Comparison of ENCODE assay signal across 10 cellular contexts in genomic region chr15:65533057-65533752, GRCh38. TPM values are rescaled to one million over a fixed set of nuclear protein-coding genes. Genes with fewer than 3 reads are reported as not detected.
A peak's percentile ranks its signal among the peaks of the same experiment; 100 is the strongest.
DNase-seq lines count a peak whose midpoint lies in the region; ATAC-seq and TF ChIP-seq lines count a peak whose summit lies in the region.
"Had no signal": no experiment of that assay in that cellular context is flagged by ENCODE, and none has a peak within 500 bp of the region (broad histone marks: within the 10 kb centered on the region; RNA-seq: fewer than 3 reads in every experiment).

No MANE protein-coding gene starts in this region.

- no peak overlapping the region for H2AFZ ChIP-seq in smooth muscle cell (ENCODE audit: low read depth)

- peaks cover 2% of the 10 kb centered on the region for H3K36me3 Mint-ChIP-seq in activated CD4-positive, alpha-beta T cell treated with anti-CD3 and anti-CD28 coated beads, Interleukin-2, amount 10 ng/mL, durations not matched to agents 7 days and 5 days (ENCODE audit: low read depth)
- peaks cover 5% of the 10 kb centered on the region for H3K36me3 Mint-ChIP-seq in activated CD4-positive, alpha-beta memory T cell treated with anti-CD3 and anti-CD28 coated beads for 36 hours
- peaks cover 0 to 14% (median 0%) of the 10 kb centered on the region in 5 donors for H3K36me3 Mint-ChIP-seq in naive thymus-derived CD4-positive, alpha-beta T cell
- H3K36me3 Mint-ChIP-seq: naive B cell had no signal

- DNase-seq in activated CD4-positive, alpha-beta T cell treated with anti-CD3 and anti-CD28 coated beads, Interleukin-2, amount 10 ng/mL, durations not matched to agents 7 days and 5 days: no peak
- no peak for DNase-seq in activated CD4-positive, alpha-beta T cell treated with anti-CD3 and anti-CD28 coated beads for 4 hours
- DNase-seq in RKO (ENCODE audit: low spot score) (peak; percentile 17), fibroblast of villous mesenchyme (ENCODE audit: low read depth) (peak; percentile 74), smooth muscle cell (lab: John Stamatoyannopoulos, UW; ENCODE audit: unreplicated experiment) (no peak), NCI-H2227 treated with DMSO at 0.1 percent for 48 hours (lab: John Stamatoyannopoulos, UW) (no peak)
- no peak for DNase-seq in activated CD4-positive, alpha-beta memory T cell treated with anti-CD3 and anti-CD28 coated beads for 36 hours
- DNase-seq in naive thymus-derived CD4-positive, alpha-beta T cell: no peak
- DNase-seq: activated CD4-positive, alpha-beta T cell treated with anti-CD3 and anti-CD28 coated beads for 1 hour; naive B cell had no signal

- H3F3A ChIP-seq in smooth muscle cell (ENCODE audit: low read depth): peaks cover 7% of the 10 kb centered on the region

- no peaks in the 10 kb centered on the region for H3K9me3 ChIP-seq in smooth muscle cell (replicated peaks; ENCODE audit: low read depth)
- no peaks in the 10 kb centered on the region for H3K9me3 ChIP-seq in naive thymus-derived CD4-positive, alpha-beta T cell (ENCODE audit: control insufficient read depth in 2 of 3, low read length in 3 of 3)

- H3K27ac ChIP-seq in smooth muscle cell (ENCODE audit: low read depth): peak overlapping the region; percentile 53
- no peak overlapping the region for H3K27ac ChIP-seq in naive thymus-derived CD4-positive, alpha-beta T cell (ENCODE audit: low read depth, low read length)

- WGBS in smooth muscle cell (ENCODE audit: low lambda C conversion rate): 28% methylated on average over 5 of the region's 5 CpGs

- peaks cover 19% of the 10 kb centered on the region for H3K4me1 ChIP-seq in smooth muscle cell (ENCODE audit: low read depth)
- peaks cover 8 to 13% of the 10 kb centered on the region in 2 donors for H3K4me1 ChIP-seq in naive thymus-derived CD4-positive, alpha-beta T cell (ENCODE audit: control insufficient read depth in 2 of 2, insufficient read depth in 2 of 2, low read length in 2 of 2)

- CTCF ChIA-PET in activated CD4-positive, alpha-beta T cell treated with anti-CD3 and anti-CD28 coated beads, Interleukin-2, amount 10 ng/mL, durations not matched to agents 7 days and 5 days (lab: Charles Lee): no interaction called here
- CTCF ChIA-PET in activated CD4-positive, alpha-beta memory T cell treated with anti-CD3 and anti-CD28 coated beads for 36 hours (lab: Charles Lee): no interaction called here
- CTCF ChIA-PET in naive thymus-derived CD4-positive, alpha-beta T cell (lab: Charles Lee): interaction anchor here (0.6 kb wide), 1 partner anchor 214 kb away, joined by 3 read pairs; no protein-coding TSS in a partner anchor

- intact Hi-C loops in activated CD4-positive, alpha-beta memory T cell treated with anti-CD3 and anti-CD28 coated beads for 36 hours (cut with micrococcal nuclease): no loop called here
- intact Hi-C loops in naive thymus-derived CD4-positive, alpha-beta T cell (cut with micrococcal nuclease): no loop called here

- peaks cover 37% of the 10 kb centered on the region for H3K4me1 Mint-ChIP-seq in activated CD4-positive, alpha-beta T cell treated with anti-CD3 and anti-CD28 coated beads, Interleukin-2, amount 10 ng/mL, durations not matched to agents 7 days and 5 days
- peaks cover 31% of the 10 kb centered on the region for H3K4me1 Mint-ChIP-seq in activated CD4-positive, alpha-beta memory T cell treated with anti-CD3 and anti-CD28 coated beads for 36 hours (ENCODE audit: low read depth)
- peaks cover 33 to 56% (median 50%) of the 10 kb centered on the region in 7 donors for H3K4me1 Mint-ChIP-seq in naive thymus-derived CD4-positive, alpha-beta T cell

- peak overlapping the region; percentile 17 for H3K4me3 Mint-ChIP-seq in activated CD4-positive, alpha-beta T cell treated with anti-CD3 and anti-CD28 coated beads, Interleukin-2, amount 10 ng/mL, durations not matched to agents 7 days and 5 days
- no peak overlapping the region for H3K4me3 Mint-ChIP-seq in activated CD4-positive, alpha-beta memory T cell treated with anti-CD3 and anti-CD28 coated beads for 36 hours
- H3K4me3 Mint-ChIP-seq in naive thymus-derived CD4-positive, alpha-beta T cell: peak overlapping the region in 3 of 10 donors; percentile 21 to 45 (median 42)

- TF ChIP-seq CTCF in fibroblast of villous mesenchyme (IDR thresholded peaks at IDR 0.05; ENCODE audit: insufficient read depth, low read depth, low read length) (no peak), smooth muscle cell (IDR thresholded peaks at IDR 0.05; ENCODE audit: borderline replicate concordance, insufficient read depth, poor library complexity, severe bottlenecking) (no peak)

- H3K4me3 ChIP-seq in fibroblast of villous mesenchyme (ENCODE audit: low read depth, low read length) (peak overlapping the region; percentile 2), smooth muscle cell (peak overlapping the region; percentile 12)
- H3K4me3 ChIP-seq in naive thymus-derived CD4-positive, alpha-beta T cell (ENCODE audit: low read length): no peak overlapping the region

- POLR2A ChIA-PET in activated CD4-positive, alpha-beta T cell treated with anti-CD3 and anti-CD28 coated beads, Interleukin-2, amount 10 ng/mL, durations not matched to agents 7 days and 5 days (lab: Charles Lee): no interaction called here
- POLR2A ChIA-PET in activated CD4-positive, alpha-beta memory T cell treated with anti-CD3 and anti-CD28 coated beads for 36 hours (lab: Charles Lee): no interaction called here
- POLR2A ChIA-PET in naive thymus-derived CD4-positive, alpha-beta T cell (lab: Charles Lee): no interaction called here

- no peak for ATAC-seq in naive thymus-derived CD4-positive, alpha-beta T cell

- no peak overlapping the region for H3K9ac ChIP-seq in smooth muscle cell (ENCODE audit: low read depth)

- peak overlapping the region; percentile 63 for H3K4me2 ChIP-seq in smooth muscle cell

- peaks cover 66% of the 10 kb centered on the region for H4K20me1 ChIP-seq in smooth muscle cell (ENCODE audit: low read depth)

- H3K9me3 Mint-ChIP-seq in activated CD4-positive, alpha-beta T cell treated with anti-CD3 and anti-CD28 coated beads, Interleukin-2, amount 10 ng/mL, durations not matched to agents 7 days and 5 days: no peaks in the 10 kb centered on the region
- H3K9me3 Mint-ChIP-seq in activated CD4-positive, alpha-beta memory T cell treated with anti-CD3 and anti-CD28 coated beads for 36 hours: no peaks in the 10 kb centered on the region
- H3K9me3 Mint-ChIP-seq in naive thymus-derived CD4-positive, alpha-beta T cell: no peaks in the 10 kb centered on the region
- H3K9me3 Mint-ChIP-seq: naive B cell had no signal

- no peaks in the 10 kb centered on the region for H3K27me3 Mint-ChIP-seq in activated CD4-positive, alpha-beta T cell treated with anti-CD3 and anti-CD28 coated beads, Interleukin-2, amount 10 ng/mL, durations not matched to agents 7 days and 5 days
- no peaks in the 10 kb centered on the region for H3K27me3 Mint-ChIP-seq in activated CD4-positive, alpha-beta memory T cell treated with anti-CD3 and anti-CD28 coated beads for 36 hours
- no peaks in the 10 kb centered on the region for H3K27me3 Mint-ChIP-seq in naive thymus-derived CD4-positive, alpha-beta T cell
- H3K27me3 Mint-ChIP-seq: naive B cell had no signal

- no peaks in the 10 kb centered on the region for H3K36me3 ChIP-seq in smooth muscle cell (ENCODE audit: low read depth)
- no peaks in the 10 kb centered on the region for H3K36me3 ChIP-seq in naive thymus-derived CD4-positive, alpha-beta T cell (ENCODE audit: control insufficient read depth in 2 of 3, insufficient read depth in 3 of 3, low read length in 3 of 3)

- H3K27ac Mint-ChIP-seq in activated CD4-positive, alpha-beta T cell treated with anti-CD3 and anti-CD28 coated beads, Interleukin-2, amount 10 ng/mL, durations not matched to agents 7 days and 5 days: no peak overlapping the region
- no peak overlapping the region for H3K27ac Mint-ChIP-seq in activated CD4-positive, alpha-beta memory T cell treated with anti-CD3 and anti-CD28 coated beads for 36 hours
- H3K27ac Mint-ChIP-seq in naive thymus-derived CD4-positive, alpha-beta T cell: peak overlapping the region in 1 of 9 donors; percentile 48
- H3K27ac Mint-ChIP-seq: naive B cell had no signal

- H3K79me2 ChIP-seq in smooth muscle cell (ENCODE audit: low read depth): peaks cover 70% of the 10 kb centered on the region

- no peaks in the 10 kb centered on the region for H3K27me3 ChIP-seq in smooth muscle cell (ENCODE audit: low read depth)
- H3K27me3 ChIP-seq in naive thymus-derived CD4-positive, alpha-beta T cell (ENCODE audit: control insufficient read depth in 2 of 2, insufficient read depth in 2 of 2, low read length in 2 of 2): no peaks in the 10 kb centered on the region

RNA-seq across cellular contexts. Expression of gene HACD3, which starts 2.9 kb away (rescaled TPM):
- total RNA-seq in activated CD4-positive, alpha-beta T cell treated with anti-CD3 and anti-CD28 coated beads, Interleukin-2, amount 10 ng/mL, durations not matched to agents 7 days and 5 days: 10 to 100 TPM; 31.3 to 32.8 TPM
- 57.0 and 92.0 TPM in 2 replicates for total RNA-seq in fibroblast of villous mesenchyme
- total RNA-seq in smooth muscle cell: 105 and 107 TPM in 2 replicates
- 57.5 and 73.8 TPM in 2 replicates for polyA plus RNA-seq in smooth muscle cell
- total RNA-seq in activated CD4-positive, alpha-beta memory T cell treated with anti-CD3 and anti-CD28 coated beads for 36 hours: 10 to 100 TPM; 26.1 to 29.1 TPM
- 10 to 100 TPM; 18.3 to 30.0 (median 23.9) TPM for total RNA-seq in naive thymus-derived CD4-positive, alpha-beta T cell
- 10 to 100 TPM; 29.6 to 34.4 TPM for polyA plus RNA-seq in naive thymus-derived CD4-positive, alpha-beta T cell

RNA-seq across cellular contexts. Expression of gene DPP8, which starts 15.7 kb away (rescaled TPM):
- total RNA-seq in activated CD4-positive, alpha-beta T cell treated with anti-CD3 and anti-CD28 coated beads, Interleukin-2, amount 10 ng/mL, durations not matched to agents 7 days and 5 days: 10 to 100 TPM; 42.8 to 45.4 TPM
- total RNA-seq in fibroblast of villous mesenchyme (41.6 and 49.2 TPM in 2 replicates), smooth muscle cell (30.2 and 36.4 TPM in 2 replicates)
- polyA plus RNA-seq in smooth muscle cell: 25.6 and 30.8 TPM in 2 replicates
- total RNA-seq in activated CD4-positive, alpha-beta memory T cell treated with anti-CD3 and anti-CD28 coated beads for 36 hours: 10 to 100 TPM; 24.9 to 27.1 TPM
- 10 to 100 TPM; 38.4 to 54.6 (median 40.8) TPM for total RNA-seq in naive thymus-derived CD4-positive, alpha-beta T cell
- 10 to 100 TPM; 40.2 to 48.3 TPM for polyA plus RNA-seq in naive thymus-derived CD4-positive, alpha-beta T cell

Comparison
In these comparisons a context has a peak if more than half of its experiments do, and no peak if none do; other contexts are left out.
1. DNase-seq: peak in RKO (single experiment) and fibroblast of villous mesenchyme (single experiment); none in activated CD4-positive, alpha-beta T cell treated with anti-CD3 and anti-CD28 coated beads, Interleukin-2, amount 10 ng/mL, durations not matched to agents 7 days and 5 days (single experiment), activated CD4-positive, alpha-beta T cell treated with anti-CD3 and anti-CD28 coated beads for 4 hours (0 of 2), smooth muscle cell (single experiment), activated CD4-positive, alpha-beta memory T cell treated with anti-CD3 and anti-CD28 coated beads for 36 hours (single experiment), NCI-H2227 treated with DMSO at 0.1 percent for 48 hours (single experiment) and naive thymus-derived CD4-positive, alpha-beta T cell (0 of 9).